Comparison of ENCODE assay signal across 7 cellular contexts in the genomic region with DNA sequence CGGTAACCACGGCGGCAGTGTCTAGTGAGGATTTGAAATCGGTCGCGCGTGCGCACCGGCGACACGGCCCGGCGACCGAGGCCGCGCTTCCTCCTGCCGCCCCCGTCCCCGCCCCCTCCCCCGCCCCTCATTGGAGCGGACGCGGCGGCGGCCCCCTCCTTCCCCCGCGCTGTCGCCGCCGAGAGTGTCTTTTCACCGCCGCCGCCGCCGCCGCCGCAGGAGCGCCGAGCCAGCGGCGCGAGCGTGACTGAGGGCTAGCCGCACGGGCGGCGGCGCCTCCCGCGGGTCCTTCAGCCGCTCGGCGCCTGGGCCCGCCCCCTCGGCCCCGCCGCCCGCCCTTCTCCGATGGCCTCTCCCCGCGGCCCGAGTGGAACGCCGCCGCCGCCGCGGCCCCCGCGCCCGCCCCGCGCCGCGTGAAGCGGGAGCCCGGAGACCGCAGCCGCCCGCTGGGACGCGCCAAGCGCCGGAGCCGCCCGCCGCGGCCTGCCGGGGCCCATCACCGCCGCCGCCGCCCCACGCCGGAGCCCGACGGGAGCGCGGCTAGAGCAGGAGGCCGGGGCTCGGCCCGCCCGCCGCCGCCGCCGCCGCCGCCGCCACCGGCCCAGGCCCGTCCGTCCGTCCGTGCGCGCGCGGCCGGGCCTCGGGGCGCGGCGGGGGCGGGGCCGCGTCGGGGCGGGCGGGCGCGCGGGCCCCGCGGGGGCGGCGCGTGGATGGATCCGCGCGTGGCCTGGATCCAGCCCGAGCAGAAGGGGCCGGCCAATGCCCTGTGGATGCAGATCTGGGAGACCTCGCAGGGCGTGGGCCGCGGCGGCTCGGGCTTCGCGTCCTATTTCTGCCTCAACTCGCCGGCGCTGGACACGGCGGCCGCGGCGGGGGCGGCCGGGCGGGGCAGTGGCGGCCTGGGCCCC. TPM values are rescaled to one million over a fixed set of nuclear protein-coding genes. Genes with fewer than 3 reads are reported as not detected.
A peak's percentile ranks its signal among the peaks of the same experiment; 100 is the strongest.
DNase-seq lines count a peak whose midpoint lies in the region; ATAC-seq, FAIRE-seq and TF ChIP-seq lines count a peak whose summit lies in the region.

TENT4A (plus strand) TSS at position 159 of the 908 bp plus-strand sequence; CDS start at position 711, 552 bp downstream.

- H3K4me3 ChIP-seq in HCT116 (replicated peaks in 1 of 2; ENCODE audit: low read depth in 1 of 2, low read length in 2 of 2) (peak within 1 kb of the TSS; percentile 75), OCI-LY3 (ENCODE audit: low read length) (peak within 1 kb of the TSS; percentile 94), mammary epithelial cell (replicated peaks in 1 of 3; ENCODE audit: insufficient read depth in 1 of 3, low read depth in 2 of 3, low read length in 3 of 3) (peak within 1 kb of the TSS; percentile 60 to 77 (median 74)), kidney (ENCODE audit: low read length in 2 of 2) (peak within 1 kb of the TSS; percentile 62 to 86)

- peak within 1 kb of the TSS; percentile 98 for H3K27ac ChIP-seq in HCT116 (ENCODE audit: low read depth, low read length)
- peak within 1 kb of the TSS; percentile 91 for H3K27ac ChIP-seq in OCI-LY3 (ENCODE audit: low read length)
- peak within 1 kb of the TSS; percentile 73 for H3K27ac ChIP-seq in mammary epithelial cell (ENCODE audit: insufficient read depth, low read depth, low read length)
- peak within 1 kb of the TSS; percentile 95 to 97 for H3K27ac ChIP-seq in kidney (ENCODE audit: low read depth in 2 of 2, low read length in 2 of 2)

- no peaks in the 10 kb centered on the region for H3K9me2 ChIP-seq in HCT116 (ENCODE audit: insufficient read depth)

- H3K9ac ChIP-seq in HCT116 (ENCODE audit: low read length) (peak within 1 kb of the TSS; percentile 96), OCI-LY3 (ENCODE audit: low read length) (peak within 1 kb of the TSS; percentile 95), mammary epithelial cell (ENCODE audit: insufficient read depth, low read length) (peak within 1 kb of the TSS; percentile 71), kidney (ENCODE audit: low read length in 2 of 2) (peak within 1 kb of the TSS; percentile 81)

- peaks cover 43% of the 10 kb centered on the region for H3K79me2 ChIP-seq in HCT116 (ENCODE audit: insufficient read depth, low read length)
- H3K79me2 ChIP-seq in OCI-LY3 (ENCODE audit: low read length) = peaks cover 47% of the 10 kb centered on the region
- H3K79me2 ChIP-seq in mammary epithelial cell (ENCODE audit: insufficient read depth, low read length) = peaks cover 45% of the 10 kb centered on the region

- peaks cover 49% of the 10 kb centered on the region for H3K4me1 Mint-ChIP-seq in stimulated activated memory B cell treated with anti-CD40 and anti-IgM and Interleukin-4, amounts not matched to agents 10 μg/mL and 1 μg/mL and 100 μg/mL, for 72 hours

- TF ChIP-seq RAD21 in HCT116 (IDR thresholded peaks at IDR 0.05; ENCODE audit: low read depth) = no peak

- CTCF ChIA-PET in HCT116 (lab: Charles Lee) (no interaction called here), mammary epithelial cell (lab: Charles Lee; ENCODE audit: low non-redundant PET) (no interaction called here)

- no peak for FAIRE-seq in kidney (lab: Jason Lieb, UNC)

- H4K20me1 ChIP-seq in HCT116 (ENCODE audit: insufficient read depth) (peaks cover 12% of the 10 kb centered on the region), OCI-LY3 (ENCODE audit: insufficient read depth, low read length) (peaks cover 40% of the 10 kb centered on the region), mammary epithelial cell (ENCODE audit: insufficient read depth, low read length) (peaks cover 4% of the 10 kb centered on the region)

- intact Hi-C loops in HCT116 (cut with micrococcal nuclease) (loop anchor here (1.0 kb wide), 1 partner anchor 335 kb away; the partner anchor contains the start of gene MED10), mammary epithelial cell (cut with micrococcal nuclease) (loop anchor here (1.0 to 10.0 kb wide), 4 partner anchors 20 to 339 kb away; partner anchors contain the start of genes MED10, NSUN2 and SRD5A1), kidney (cut with DNase I) (no loop called here)

- POLR2A ChIA-PET in HCT116 (lab: Charles Lee) = no interaction called here

- no CpG with 5 or more reads among the region's 163 CpGs for WGBS in mammary epithelial cell (ENCODE audit: low coverage, missing lambda C conversion rate)

- ATAC-seq in GM18498 (IDR thresholded peaks at IDR 0.05; ENCODE audit: unreplicated experiment) (peak; percentile 28), HCT116 (peak; percentile 35), GM21529 (IDR thresholded peaks at IDR 0.05; ENCODE audit: unreplicated experiment) (no peak)
- ATAC-seq in stimulated activated memory B cell treated with anti-CD40 and anti-IgM and Interleukin-4, amounts not matched to agents 10 μg/mL and 1 μg/mL and 100 μg/mL, for 72 hours = peak; percentile 64

- RAD21 ChIA-PET in HCT116 (lab: Charles Lee; ENCODE audit: low non-redundant PET in 1 of 2, low total read pairs in 2 of 2, uncharacterized antibody in 2 of 2, unreplicated experiment in 2 of 2) = interaction anchor here in 1 of 2 experiments (1.0 kb wide), 1 partner anchor 80 kb away, joined by 4 read pairs; the partner anchor contains the start of genes NSUN2 and SRD5A1

- TF ChIP-seq POLR2A in HCT116 (IDR thresholded peaks at IDR 0.05; ENCODE audit: borderline replicate concordance, extremely low read depth, insufficient read depth, insufficient read length) = no peak

- H2AFZ ChIP-seq in HCT116 (ENCODE audit: low read depth, low read length, poor library complexity, severe bottlenecking) (peak within 1 kb of the TSS; percentile 48), OCI-LY3 (ENCODE audit: low read depth, low read length) (peak within 1 kb of the TSS; percentile 59; the same call in 1 of the 2 replicates), mammary epithelial cell (ENCODE audit: low read depth, low read length) (peak within 1 kb of the TSS; percentile 91)

- H3K36me3 ChIP-seq in HCT116 (ENCODE audit: control insufficient read depth in 1 of 2, insufficient read depth in 2 of 2, low read length in 2 of 2) (peaks cover 3 to 24% of the 10 kb centered on the region in 2 experiments; a peak in 1 of 4 replicates), OCI-LY3 (replicated peaks; ENCODE audit: low read depth, low read length) (peaks cover 21% of the 10 kb centered on the region), mammary epithelial cell (ENCODE audit: insufficient read depth, low read length) (no peaks in the 10 kb centered on the region), kidney (ENCODE audit: control insufficient read depth in 1 of 2, insufficient read depth in 2 of 2, low read length in 2 of 2) (peaks cover 0 to 2% of the 10 kb centered on the region in 2 donors)

- no peaks in the 10 kb centered on the region for H3K27me3 ChIP-seq in HCT116 (ENCODE audit: insufficient read depth, low read length)
- no peaks in the 10 kb centered on the region for H3K27me3 ChIP-seq in OCI-LY3 (ENCODE audit: low read depth, low read length)
- H3K27me3 ChIP-seq in mammary epithelial cell (ENCODE audit: insufficient read depth, low read length) = no peaks in the 10 kb centered on the region

- DNase-seq in HCT116 (ENCODE audit: low read depth, low spot score) (no peak), mammary epithelial cell (no peak), kidney (peak; percentile 89)

- dilution Hi-C loops in mammary epithelial cell (cut with HindIII; ENCODE audit: low sequenced_read_pairs) = no loop called here

- H3K4me1 ChIP-seq in HCT116 (ENCODE audit: control insufficient read depth in 1 of 2, insufficient read depth in 2 of 2, low read length in 2 of 2) (peaks cover 15 to 29% of the 10 kb centered on the region in 2 experiments), OCI-LY3 (ENCODE audit: low read length) (peaks cover 47% of the 10 kb centered on the region), mammary epithelial cell (ENCODE audit: insufficient read depth, low read length) (peaks cover 21% of the 10 kb centered on the region), kidney (ENCODE audit: control insufficient read depth in 1 of 2, insufficient read depth in 1 of 2, low read depth in 1 of 2, low read length in 2 of 2) (peaks cover 12 to 32% of the 10 kb centered on the region in 2 donors)

- H3K36me3 Mint-ChIP-seq in stimulated activated memory B cell treated with anti-CD40 and anti-IgM and Interleukin-4, amounts not matched to agents 10 μg/mL and 1 μg/mL and 100 μg/mL, for 72 hours = peaks cover 19% of the 10 kb centered on the region

- H3K4me3 Mint-ChIP-seq in stimulated activated memory B cell treated with anti-CD40 and anti-IgM and Interleukin-4, amounts not matched to agents 10 μg/mL and 1 μg/mL and 100 μg/mL, for 72 hours = peak within 1 kb of the TSS; percentile 89

- in situ Hi-C loops in mammary epithelial cell (cut with MboI; ENCODE audit: low sequenced_read_pairs in 2 of 2) = loop anchor here (10.0 kb wide), 1 partner anchor 79 kb away; the partner anchor contains the start of genes NSUN2 (in 2 of the 2) and SRD5A1 (in 2 of the 2)

- no peaks in the 10 kb centered on the region for H3K27me3 Mint-ChIP-seq in stimulated activated memory B cell treated with anti-CD40 and anti-IgM and Interleukin-4, amounts not matched to agents 10 μg/mL and 1 μg/mL and 100 μg/mL, for 72 hours

- TF ChIP-seq CTCF in HCT116 (IDR thresholded peaks at IDR 0.05 in 2 of 3, conservative IDR thresholded peaks at IDR 0.05 in 1 of 3; ENCODE audit: borderline replicate concordance in 1 of 3, insufficient read depth in 1 of 3, low read depth in 2 of 3, low read length in 2 of 3) (no peak), OCI-LY3 (IDR thresholded peaks at IDR 0.05; ENCODE audit: low read depth, low read length) (no peak), mammary epithelial cell (conservative IDR thresholded peaks at IDR 0.05 in 1 of 2, IDR thresholded peaks at IDR 0.05 in 1 of 2; ENCODE audit: extremely low read depth in 1 of 2, insufficient read depth in 1 of 2, low read depth in 1 of 2, low read length in 2 of 2) (no peak), kidney (IDR thresholded peaks at IDR 0.05; ENCODE audit: borderline replicate concordance, extremely low read depth, insufficient read depth) (no peak)

- no peaks in the 10 kb centered on the region for H3K9me3 Mint-ChIP-seq in stimulated activated memory B cell treated with anti-CD40 and anti-IgM and Interleukin-4, amounts not matched to agents 10 μg/mL and 1 μg/mL and 100 μg/mL, for 72 hours

- H3K9me3 ChIP-seq in HCT116 (ENCODE audit: control insufficient read depth in 1 of 2, insufficient read depth in 1 of 2, low read depth in 1 of 2, low read length in 2 of 2) (no peaks in the 10 kb centered on the region), OCI-LY3 (ENCODE audit: insufficient read depth, low read length) (no peaks in the 10 kb centered on the region), mammary epithelial cell (replicated peaks; ENCODE audit: insufficient read depth, low read length) (no peaks in the 10 kb centered on the region), kidney (ENCODE audit: control insufficient read depth in 1 of 2, low read length in 2 of 2) (no peaks in the 10 kb centered on the region)

- BruUV-seq in HCT116 (replicated peaks; lab: Mats Ljungman, UMichigan) (no TSS peak), mammary epithelial cell (replicated peaks; lab: Mats Ljungman, UMichigan) (no TSS peak)

- H3K4me2 ChIP-seq in HCT116 (ENCODE audit: low read length) = peak within 1 kb of the TSS; percentile 92
- peak within 1 kb of the TSS; percentile 82 for H3K4me2 ChIP-seq in OCI-LY3 (ENCODE audit: low read length)
- H3K4me2 ChIP-seq in mammary epithelial cell (ENCODE audit: insufficient read depth, low read depth, low read length) = peak within 1 kb of the TSS; percentile 97

- H3K27ac Mint-ChIP-seq in stimulated activated memory B cell treated with anti-CD40 and anti-IgM and Interleukin-4, amounts not matched to agents 10 μg/mL and 1 μg/mL and 100 μg/mL, for 72 hours = peak within 1 kb of the TSS; percentile 93

RNA-seq across cellular contexts. Expression of gene TENT4A, which starts in this region (rescaled TPM):
- total RNA-seq in HCT116 (2021; ENCODE audit: unreplicated experiment) (39.8 TPM), mammary epithelial cell (10 to 100 TPM; 18.3 to 32.6 TPM), kidney (22.8 TPM)
- 31.4 and 32.4 TPM in 2 replicates for polyA plus RNA-seq in HCT116 (2012)
- polyA plus RNA-seq in mammary epithelial cell (5.3 TPM), kidney (ENCODE audit: insufficient read depth, low read depth, low replicate concordance) (4.8 TPM)
- 31.8 TPM for polyA minus RNA-seq in mammary epithelial cell
